ENCODE assay signal across 11 cellular contexts in genomic region chr6:1614767-1615650, GRCh38. TPM values are rescaled to one million over a fixed set of nuclear protein-coding genes. Genes with fewer than 3 reads are reported as not detected.
A peak's percentile ranks its signal among the peaks of the same experiment; 100 is the strongest.
DNase-seq lines count a peak whose midpoint lies in the region; ATAC-seq and TF ChIP-seq lines count a peak whose summit lies in the region.
"Had no signal": no experiment of that assay in that cellular context is flagged by ENCODE, and none has a peak within 500 bp of the region (broad histone marks: within the 10 kb centered on the region; RNA-seq: fewer than 3 reads in every experiment).

No MANE protein-coding gene starts in this region.

- peak in 1 of 8 donors; percentile 6 for ATAC-seq in heart right ventricle
- ATAC-seq in Right ventricle myocardium superior (ENCODE audit: poor library complexity) = no peak
- ATAC-seq in mucosa of descending colon = peak; percentile 57
- ATAC-seq in upper lobe of right lung = peak; percentile 7

- H3K27ac Mint-ChIP-seq in endothelial cell (ENCODE audit: unreplicated experiment) = peak overlapping the region; percentile 64
- H3K27ac Mint-ChIP-seq: activated T-helper 17 cell treated with anti-CD3 and anti-CD28 coated beads, Interleukin-2, amount 50 U/mL, for 72 hours had no signal

- H3K36me3 Mint-ChIP-seq in endothelial cell (ENCODE audit: low read depth, unreplicated experiment) = peaks cover 44% of the 10 kb centered on the region

- peak overlapping the region; percentile 89 for H3K4me3 Mint-ChIP-seq in endothelial cell (ENCODE audit: unreplicated experiment)
- H3K4me3 Mint-ChIP-seq: activated T-helper 17 cell treated with anti-CD3 and anti-CD28 coated beads, Interleukin-2, amount 50 U/mL, for 72 hours had no signal

- H3K4me1 ChIP-seq in heart right ventricle (peaks cover 0 to 44% (median 7%) of the 10 kb centered on the region in 9 donors), mucosa of descending colon (ENCODE audit: low read depth) (peaks cover 36% of the 10 kb centered on the region), upper lobe of right lung (peaks cover 11% of the 10 kb centered on the region), HAP-1 (no peaks in the 10 kb centered on the region)

- H3K4me3 ChIP-seq in heart right ventricle (peak overlapping the region in 9 of 10 donors; percentile 62 to 81 (median 71)), mucosa of descending colon (no peak overlapping the region), upper lobe of right lung (peak overlapping the region; percentile 51), HAP-1 (no peak overlapping the region)

- peaks cover 25% of the 10 kb centered on the region for H3K27me3 Mint-ChIP-seq in endothelial cell (ENCODE audit: unreplicated experiment)

- peak overlapping the region in 9 of 10 donors; percentile 23 to 93 (median 67) for H3K27ac ChIP-seq in heart right ventricle
- no peak overlapping the region for H3K27ac ChIP-seq in upper lobe of right lung
- H3K27ac ChIP-seq: C4-2B had no signal

- in situ Hi-C loops in HAP-1 (cut with MboI; ENCODE audit: low sequenced_read_pairs) = loop anchor here (25.0 kb wide), 1 partner anchor 497 kb away; no protein-coding TSS in a partner anchor

- H3K9me3 ChIP-seq in heart right ventricle = no peaks in the 10 kb centered on the region
- no peaks in the 10 kb centered on the region for H3K9me3 ChIP-seq in mucosa of descending colon
- H3K9me3 ChIP-seq in upper lobe of right lung = no peaks in the 10 kb centered on the region
- no peaks in the 10 kb centered on the region for H3K9me3 ChIP-seq in HAP-1

- H3K4me1 Mint-ChIP-seq in endothelial cell (ENCODE audit: unreplicated experiment) = peaks cover 47% of the 10 kb centered on the region

- no peaks in the 10 kb centered on the region for H3K36me3 ChIP-seq in heart right ventricle
- no peaks in the 10 kb centered on the region for H3K36me3 ChIP-seq in mucosa of descending colon (ENCODE audit: low read depth)
- no peaks in the 10 kb centered on the region for H3K36me3 ChIP-seq in upper lobe of right lung
- H3K36me3 ChIP-seq in HAP-1 (replicated peaks) = 0 out of 2 replicates have a peak, but pooled peaks cover 3% of the 10 kb centered on the region

- DNase-seq in heart right ventricle (peak in 1 of 2 donors; percentile 26), Right ventricle myocardium superior (no peak), endothelial cell (ENCODE audit: low spot score) (peak; percentile 44), mucosa of descending colon (peak in 2 of 3 donors; percentile 41 to 63), upper lobe of right lung (no peak), HAP-1 (ENCODE audit: low spot score in 2 of 2) (no peak), NCI-H69 (lab: John Stamatoyannopoulos, UW) (no peak), midbrain (lab: John Stamatoyannopoulos, UW) (no peak)
- DNase-seq: NCI-H446 treated with DMSO at 0.1 percent for 48 hours had no signal

- 42 to 56% methylated on average over 84 to 91 of the region's 92 CpGs for WGBS in heart right ventricle, 2 donors

- H3K9me3 Mint-ChIP-seq in endothelial cell (ENCODE audit: unreplicated experiment) = peaks cover 4% of the 10 kb centered on the region
- H3K9me3 Mint-ChIP-seq: activated T-helper 17 cell treated with anti-CD3 and anti-CD28 coated beads, Interleukin-2, amount 50 U/mL, for 72 hours had no signal

- intact Hi-C loops in heart right ventricle (cut with DNase I) (loop anchor here in 1 of 10 donors (5.0 to 10.0 kb wide), 2 partner anchors 72 to 190 kb away; no protein-coding TSS in a partner anchor), Right ventricle myocardium superior (cut with DNase I) (no loop called here), mucosa of descending colon (cut with DNase I, micrococcal nuclease) (no loop called here), upper lobe of right lung (cut with DNase I) (no loop called here)

- peaks cover 0 to 96% (median 62%) of the 10 kb centered on the region in 7 donors for H3K27me3 ChIP-seq in heart right ventricle
- peaks cover 80% of the 10 kb centered on the region for H3K27me3 ChIP-seq in upper lobe of right lung
- H3K27me3 ChIP-seq in HAP-1 (ENCODE audit: low read depth) = no peaks in the 10 kb centered on the region

- TF ChIP-seq CTCF in heart right ventricle (IDR thresholded peaks at IDR 0.05) (no peak), endothelial cell (IDR thresholded peaks at IDR 0.05; ENCODE audit: unreplicated experiment) (no peak), mucosa of descending colon (IDR thresholded peaks at IDR 0.05) (no peak), upper lobe of right lung (IDR thresholded peaks at IDR 0.05) (no peak)

RNA-seq across cellular contexts. Expression of gene FOXC1, which starts 5.3 kb away (rescaled TPM):
- total RNA-seq in heart right ventricle (1 to 10 TPM; 2.8 to 7.4 (median 4.3) TPM), Right ventricle myocardium superior (3.5 TPM), endothelial cell (ENCODE audit: unreplicated experiment) (112 TPM), mucosa of descending colon (1 to 10 TPM; 1.1 to 1.7 (median 1.6) TPM), upper lobe of right lung (4.9 TPM)
- 1 to 10 TPM; 3.0 to 3.6 TPM for polyA plus RNA-seq in heart right ventricle
- total RNA-seq: activated T-helper 17 cell treated with anti-CD3 and anti-CD28 coated beads, Interleukin-2, amount 50 U/mL, for 72 hours had no signal

Comparison
In these comparisons a context has a peak if more than half of its experiments do, and no peak if none do; other contexts are left out.
1. DNase-seq: peak in endothelial cell (single experiment) and mucosa of descending colon (2 of 3); none in Right ventricle myocardium superior (single experiment), upper lobe of right lung (single experiment), HAP-1 (0 of 2), NCI-H69 (single experiment) and midbrain (single experiment).
2. H3K4me3 ChIP-seq: peak in heart right ventricle (9 of 10) and upper lobe of right lung (single experiment); none in mucosa of descending colon (single experiment) and HAP-1 (single experiment).
3. RNA of gene FOXC1, which starts 5.3 kb away (total RNA-seq): 112 TPM in endothelial cell (single experiment); 4.9 TPM in upper lobe of right lung (single experiment), 2.8 to 7.4 TPM in heart right ventricle, 3.5 TPM in Right ventricle myocardium superior (single experiment) and 1.1 to 1.7 TPM in mucosa of descending colon; every median in the first group is over 10 times any median in the second.